8 cellular contexts compared by ENCODE assay signal in the genomic region with DNA sequence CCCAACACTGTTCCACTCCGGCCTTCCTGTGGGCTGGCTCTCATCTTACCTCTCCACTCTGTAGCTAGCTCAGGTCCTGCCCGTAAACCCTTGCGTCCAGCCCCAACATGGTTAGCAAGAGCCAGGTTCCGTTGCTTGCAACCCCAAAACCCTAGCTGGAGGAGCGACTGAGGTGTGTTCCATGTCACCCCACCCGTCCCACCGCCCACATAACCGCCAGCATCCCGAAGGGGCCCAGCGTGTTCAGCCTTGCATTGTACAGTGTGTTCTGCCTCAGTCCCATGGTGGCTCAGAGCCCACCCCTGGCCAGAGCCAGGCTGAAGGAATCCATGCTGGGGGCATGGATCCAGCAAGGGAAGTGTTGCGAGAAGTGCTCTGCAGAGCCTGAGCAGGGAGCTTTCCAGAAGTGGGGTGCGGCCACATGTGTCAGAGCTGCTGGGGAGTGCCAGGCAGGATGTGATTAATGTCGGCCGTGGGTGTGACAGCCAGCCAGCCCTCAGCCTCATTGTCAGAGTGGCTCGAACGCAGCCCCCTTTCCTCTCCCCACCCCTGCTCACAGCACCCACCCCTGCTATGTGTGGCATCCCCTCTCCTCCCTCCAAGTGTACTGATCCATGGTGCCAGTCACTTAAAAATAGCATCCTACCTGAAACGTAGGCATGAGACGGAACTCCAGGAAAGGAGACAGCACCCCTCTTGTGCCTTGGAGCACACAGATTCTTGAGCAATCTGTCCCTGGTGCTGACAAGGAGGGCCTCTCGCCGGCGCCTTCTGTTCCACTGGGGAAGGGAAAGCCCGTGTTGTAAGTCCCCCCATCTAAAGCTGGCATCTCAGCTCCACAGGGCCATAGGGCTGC.
DNase-seq lines count a peak whose midpoint lies in the region; ATAC-seq, FAIRE-seq and TF ChIP-seq lines count a peak whose summit lies in the region.
"Not testable (repeated sequence)": the region's sequence is repeated elsewhere in the genome, so short reads cannot be mapped to it uniquely, and the experiment has no call there.

No MANE protein-coding gene starts in this region.

- POLR2A ChIA-PET in PC-3 (lab: Charles Lee; ENCODE audit: unreplicated experiment); activated CD4-positive, alpha-beta memory T cell treated with anti-CD3 and anti-CD28 coated beads for 36 hours (lab: Charles Lee); K562 (lab: Yijun Ruan, JAX): not testable (repeated sequence)

- not testable (repeated sequence) for FAIRE-seq in K562 (lab: Jason Lieb, UNC)

- not testable (repeated sequence) for H2BK12ac ChIP-seq in neuronal stem cell (ENCODE audit: low read length)

- not testable (repeated sequence) for H3K27me3 ChIP-seq in CD4-positive, CD25-positive, alpha-beta regulatory T cell (ENCODE audit: control insufficient read depth, insufficient read depth, low read length); PC-3 (ENCODE audit: low read length); K562 (ENCODE audit: control insufficient read depth in 2 of 2, insufficient read depth in 2 of 2, low read length in 2 of 2); right atrium auricular region; neuronal stem cell (ENCODE audit: control insufficient read depth in 3 of 3, insufficient read depth in 3 of 3, low read depth in 1 of 3, low read length in 3 of 3); upper lobe of left lung

- peak overlapping the region in 2 of 3 donors; percentile 16 to 59 for H3K27ac Mint-ChIP-seq in CD4-positive, CD25-positive, alpha-beta regulatory T cell
- not testable (repeated sequence) for H3K27ac Mint-ChIP-seq in activated CD4-positive, alpha-beta memory T cell treated with anti-CD3 and anti-CD28 coated beads for 36 hours

- DNase-seq in CD4-positive, CD25-positive, alpha-beta regulatory T cell = peak in 1 of 3 donors; percentile 44
- not testable (repeated sequence) for DNase-seq in PC-3; K562 (ENCODE audit: extremely low read depth in 1 of 4, low spot score in 3 of 4); right atrium auricular region (ENCODE audit: low spot score); neuronal stem cell (ENCODE audit: low spot score)
- DNase-seq in activated CD4-positive, alpha-beta memory T cell treated with anti-CD3 and anti-CD28 coated beads for 36 hours = peak; percentile 20
- DNase-seq in upper lobe of left lung = peak in 1 of 2 donors; percentile 60

- H2BK15ac ChIP-seq in neuronal stem cell (ENCODE audit: low read length) = not testable (repeated sequence)

- peak; percentile 66 for ATAC-seq in CD4-positive, CD25-positive, alpha-beta regulatory T cell (ENCODE audit: low read depth in 2 of 2)
- ATAC-seq in PC-3 (peak; percentile 56), K562 (peak; percentile 33), esophagus mucosa (peak; percentile 84), upper lobe of left lung (ENCODE audit: low FRiP score in 2 of 2) (peak; percentile 11 to 15)

- not testable (repeated sequence) for H3K36me3 ChIP-seq in CD4-positive, CD25-positive, alpha-beta regulatory T cell (ENCODE audit: control insufficient read depth, insufficient read depth, low read length); PC-3 (ENCODE audit: low read depth, low read length); K562 (ENCODE audit: control insufficient read depth, insufficient read depth, low read length); right atrium auricular region; neuronal stem cell (replicated peaks in 1 of 2; ENCODE audit: control insufficient read depth in 2 of 2, insufficient read depth in 2 of 2, low read length in 2 of 2); upper lobe of left lung

- H2AFZ ChIP-seq in PC-3 (ENCODE audit: low read length); K562 (ENCODE audit: low read depth, low read length); neuronal stem cell (ENCODE audit: low read length): not testable (repeated sequence)

- H3K27ac ChIP-seq in CD4-positive, CD25-positive, alpha-beta regulatory T cell (ENCODE audit: insufficient read depth, low read length, poor library complexity, severe bottlenecking); PC-3 (ENCODE audit: low read length); K562 (ENCODE audit: extremely low read depth, low read depth, low read length); neuronal stem cell (replicated peaks; ENCODE audit: low read length); upper lobe of left lung: not testable (repeated sequence)
- peak overlapping the region; percentile 2 to 55 for H3K27ac ChIP-seq in right atrium auricular region

- TF ChIP-seq RAD21 in K562 (CRISPR knock-in tag; conservative IDR thresholded peaks at IDR 0.05 in 1 of 2, IDR thresholded peaks at IDR 0.05 in 1 of 2) = not testable (repeated sequence)

- not testable (repeated sequence) for H3K36me3 Mint-ChIP-seq in CD4-positive, CD25-positive, alpha-beta regulatory T cell; activated CD4-positive, alpha-beta memory T cell treated with anti-CD3 and anti-CD28 coated beads for 36 hours

- not testable (repeated sequence) for H3K4me1 ChIP-seq in CD4-positive, CD25-positive, alpha-beta regulatory T cell (ENCODE audit: control insufficient read depth, insufficient read depth, low read length, poor library complexity, severe bottlenecking); PC-3 (ENCODE audit: insufficient read depth, low read length); K562 (replicated peaks in 1 of 2; ENCODE audit: control insufficient read depth in 2 of 2, insufficient read depth in 2 of 2, low read length in 2 of 2); right atrium auricular region; neuronal stem cell (ENCODE audit: control insufficient read depth in 2 of 2, insufficient read depth in 1 of 2, low read depth in 1 of 2, low read length in 2 of 2); upper lobe of left lung

- in situ Hi-C loops in K562 (cut with MboI) = loop anchor here (25.0 kb wide), 1 partner anchor 1452 kb away; no protein-coding TSS in a partner anchor

- WGBS in K562 (ENCODE audit: insufficient coverage, low coverage, missing lambda C conversion rate) = under 1% methylated on average over 17 of the region's 22 CpGs
- WGBS in neuronal stem cell (ENCODE audit: extremely low coverage in 2 of 2, insufficient read length in 2 of 2, insufficient replicate concordance in 1 of 2), 2 donors = no CpG with 5 or more reads among the region's 22 CpGs
- WGBS in upper lobe of left lung, 2 donors = 74 to 76% methylated on average over 14 to 22 of the region's 22 CpGs

- TF ChIP-seq POLR2A in K562 (conservative IDR thresholded peaks at IDR 0.05); upper lobe of left lung (IDR thresholded peaks at IDR 0.05): not testable (repeated sequence)

- not testable (repeated sequence) for H2AK5ac ChIP-seq in neuronal stem cell (ENCODE audit: low read depth, low read length)

- peak overlapping the region; percentile 43 for H4K8ac ChIP-seq in neuronal stem cell (ENCODE audit: low read depth, low read length)

- not testable (repeated sequence) for TF ChIP-seq EP300 in K562 (IDR thresholded peaks at IDR 0.05; ENCODE audit: low read length); upper lobe of left lung (IDR thresholded peaks at IDR 0.05)

- H3K9ac ChIP-seq in PC-3 (ENCODE audit: low read length); K562 (ENCODE audit: insufficient read depth in 1 of 2, low read depth in 2 of 2, low read length in 2 of 2); neuronal stem cell (ENCODE audit: low read depth, low read length, poor library complexity): not testable (repeated sequence)

- BruUV-seq in PC-3 (replicated peaks; lab: Mats Ljungman, UMichigan); K562 (replicated peaks; lab: Mats Ljungman, UMichigan): not testable (repeated sequence)

- H3K4me1 Mint-ChIP-seq in CD4-positive, CD25-positive, alpha-beta regulatory T cell = peaks cover 0 to 20% (median 8%) of the 10 kb centered on the region in 4 donors
- H3K4me1 Mint-ChIP-seq in activated CD4-positive, alpha-beta memory T cell treated with anti-CD3 and anti-CD28 coated beads for 36 hours (ENCODE audit: low read depth) = not testable (repeated sequence)

- H3K9me2 ChIP-seq in PC-3 (replicated peaks; ENCODE audit: low read length) = not testable (repeated sequence)

- H3K4me2 ChIP-seq in PC-3 (ENCODE audit: low read length); K562 (ENCODE audit: insufficient read depth, low read length); neuronal stem cell (ENCODE audit: insufficient read depth, low read length, poor library complexity, severe bottlenecking): not testable (repeated sequence)

- not testable (repeated sequence) for H3K79me2 ChIP-seq in PC-3 (ENCODE audit: low read length); K562 (ENCODE audit: control insufficient read depth, insufficient read depth, low read length)

- not testable (repeated sequence) for H4K91ac ChIP-seq in neuronal stem cell (ENCODE audit: low read depth, low read length, poor library complexity)

- H2BK120ac ChIP-seq in neuronal stem cell (ENCODE audit: low read depth, low read length) = not testable (repeated sequence)

- H3K4ac ChIP-seq in neuronal stem cell (ENCODE audit: low read length) = not testable (repeated sequence)

- H3K9me1 ChIP-seq in K562 (ENCODE audit: control insufficient read depth, insufficient read depth, low read length) = not testable (repeated sequence)

- H3K14ac ChIP-seq in neuronal stem cell (ENCODE audit: low read length) = not testable (repeated sequence)

- intact Hi-C loops in PC-3 (cut with micrococcal nuclease); activated CD4-positive, alpha-beta memory T cell treated with anti-CD3 and anti-CD28 coated beads for 36 hours (cut with micrococcal nuclease); K562 (cut with micrococcal nuclease): not testable (repeated sequence)

- peak overlapping the region in 1 of 4 donors; percentile 15 for H3K4me3 Mint-ChIP-seq in CD4-positive, CD25-positive, alpha-beta regulatory T cell
- not testable (repeated sequence) for H3K4me3 Mint-ChIP-seq in activated CD4-positive, alpha-beta memory T cell treated with anti-CD3 and anti-CD28 coated beads for 36 hours

- not testable (repeated sequence) for H3F3A ChIP-seq in PC-3 (ENCODE audit: low read length, unreplicated experiment)

- H3K4me3 ChIP-seq in CD4-positive, CD25-positive, alpha-beta regulatory T cell (ENCODE audit: low read depth, low read length); PC-3 (ENCODE audit: low read length); K562; right atrium auricular region; neuronal stem cell (ENCODE audit: low read length in 2 of 2); upper lobe of left lung: not testable (repeated sequence)

- H4K20me1 ChIP-seq in PC-3 (ENCODE audit: low read length); K562 (replicated peaks; ENCODE audit: control insufficient read depth, insufficient read depth, low read length): not testable (repeated sequence)

- TF ChIP-seq CTCF in PC-3 (conservative IDR thresholded peaks at IDR 0.05; ENCODE audit: low read depth, low read length); K562 (IDR thresholded peaks at IDR 0.05 in 2 of 3, conservative IDR thresholded peaks at IDR 0.05 in 1 of 3; ENCODE audit: insufficient read depth in 2 of 3, low read depth in 1 of 3, low read length in 3 of 3); right atrium auricular region (IDR thresholded peaks at IDR 0.05); upper lobe of left lung (IDR thresholded peaks at IDR 0.05): not testable (repeated sequence)

- not testable (repeated sequence) for H3K27me3 Mint-ChIP-seq in CD4-positive, CD25-positive, alpha-beta regulatory T cell; activated CD4-positive, alpha-beta memory T cell treated with anti-CD3 and anti-CD28 coated beads for 36 hours

- H3K9me3 ChIP-seq in CD4-positive, CD25-positive, alpha-beta regulatory T cell (ENCODE audit: control insufficient read depth in 2 of 2, low read length in 2 of 2); K562 (replicated peaks; ENCODE audit: control insufficient read depth, insufficient read depth, low read depth, low read length); right atrium auricular region; upper lobe of left lung: not testable (repeated sequence)
- H3K9me3 ChIP-seq in PC-3 (ENCODE audit: low read length) = peaks cover 28% of the 10 kb centered on the region
- peaks cover 0 to 19% of the 10 kb centered on the region in 2 donors for H3K9me3 ChIP-seq in neuronal stem cell (replicated peaks in 1 of 2; ENCODE audit: control insufficient read depth in 2 of 2, insufficient read depth in 1 of 2, low read depth in 1 of 2, low read length in 2 of 2)

- CTCF ChIA-PET in PC-3 (lab: Charles Lee); activated CD4-positive, alpha-beta memory T cell treated with anti-CD3 and anti-CD28 coated beads for 36 hours (lab: Charles Lee); K562 (lab: Yijun Ruan, JAX; ENCODE audit: low intra/inter-chr PET ratio): not testable (repeated sequence)

- not testable (repeated sequence) for H3K9me3 Mint-ChIP-seq in CD4-positive, CD25-positive, alpha-beta regulatory T cell; activated CD4-positive, alpha-beta memory T cell treated with anti-CD3 and anti-CD28 coated beads for 36 hours

- not testable (repeated sequence) for H2BK5ac ChIP-seq in neuronal stem cell (ENCODE audit: low read length)

- H3K79me1 ChIP-seq in neuronal stem cell (ENCODE audit: low read depth, low read length) = not testable (repeated sequence)

- not testable (repeated sequence) for H3K18ac ChIP-seq in neuronal stem cell (ENCODE audit: low read length)

- H3K23ac ChIP-seq in neuronal stem cell (ENCODE audit: low read depth, low read length, poor library complexity) = peak overlapping the region; percentile 43

Comparison
In these comparisons a context has a peak if more than half of its experiments do, and no peak if none do; other contexts are left out.
1. ATAC-seq: peak in every context shown above with its lines; median percentile 84 in esophagus mucosa; 66 in CD4-positive, CD25-positive, alpha-beta regulatory T cell; 56 in PC-3; 33 in K562; 13 in upper lobe of left lung.